In the genomic region with DNA sequence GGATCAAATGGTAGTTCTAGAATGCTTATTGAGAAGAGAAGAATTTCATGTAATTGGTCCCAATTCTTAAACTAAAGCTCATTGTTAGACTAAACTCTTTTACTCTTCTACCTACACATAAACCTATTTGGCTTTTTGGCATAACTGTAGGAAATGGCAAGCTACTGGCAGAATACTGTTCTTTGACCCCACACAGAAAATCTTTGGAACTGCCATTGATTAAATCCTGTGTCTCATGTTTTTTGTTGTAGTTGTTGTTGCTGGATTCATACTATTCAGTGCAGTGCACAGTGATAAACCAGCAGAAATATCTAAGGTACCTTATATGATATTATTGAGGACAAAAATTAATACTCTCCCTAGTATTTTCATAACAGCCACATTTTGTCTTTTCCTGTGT, we compare ENCODE assay signal across 24 cellular contexts.
A peak's percentile ranks its signal among the peaks of the same experiment; 100 is the strongest.
DNase-seq lines count a peak whose midpoint lies in the region; ATAC-seq and TF ChIP-seq lines count a peak whose summit lies in the region.
"Had no signal": no experiment of that assay in that cellular context is flagged by ENCODE, and none has a peak within 500 bp of the region (broad histone marks: within the 10 kb centered on the region; RNA-seq: fewer than 3 reads in every experiment).

No MANE protein-coding gene starts in this region.

- no peaks in the 10 kb centered on the region for H3K9me3 ChIP-seq in suprapubic skin
- H3K9me3 ChIP-seq: BE2C had no signal

- H3K36me3 ChIP-seq in suprapubic skin, result no peaks in the 10 kb centered on the region
- H3K36me3 ChIP-seq: BE2C, BLaER1 had no signal

- peak; percentile 71 for ATAC-seq in left lobe of liver
- ATAC-seq in GM21786 (IDR thresholded peaks at IDR 0.05; ENCODE audit: unreplicated experiment), result no peak
- ATAC-seq: GM12878 had no signal

- no peak for TF ChIP-seq CTCF in suprapubic skin (IDR thresholded peaks at IDR 0.05)

- DNase-seq in caudate nucleus (lab: John Stamatoyannopoulos, UW) (no peak), left lobe of liver (ENCODE audit: low spot score) (no peak), suprapubic skin (ENCODE audit: low spot score in 2 of 2) (no peak), NCI-H524 treated with DMSO at 0.1 percent for 48 hours (lab: John Stamatoyannopoulos, UW) (no peak)
- DNase-seq in activated CD8-positive, alpha-beta memory T cell treated with anti-CD3 and anti-CD28 coated beads, Interleukin-2, amount 50 U/mL, for 48 hours, result no peak
- DNase-seq: 8988T; ACHN; BE2C; C1 segment of cervical spinal cord; CD4-positive, alpha-beta memory T cell; CD4-positive, CD25-positive, alpha-beta regulatory T cell; CD8-positive, alpha-beta memory T cell; COR-L47; DMS 273 treated with DMSO at 0.1 percent for 48 hours; DMS153; DMS53; DMS79; DND-41; EL; GDM1 had no signal

- no peaks in the 10 kb centered on the region for H3K4me1 ChIP-seq in suprapubic skin
- H3K4me1 ChIP-seq: BE2C, BLaER1 had no signal

- no peak for TF ChIP-seq EP300 in suprapubic skin (IDR thresholded peaks at IDR 0.05)

- H3K27me3 ChIP-seq in suprapubic skin, result no peaks in the 10 kb centered on the region
- H3K27me3 ChIP-seq: BE2C, BLaER1 had no signal

- no peak for TF ChIP-seq POLR2A in suprapubic skin (IDR thresholded peaks at IDR 0.05)

- H3K27ac ChIP-seq in angular gyrus (ENCODE audit: low read depth, low read length) (peak overlapping the region; percentile 39), caudate nucleus (ENCODE audit: low read depth, low read length) (peak overlapping the region; percentile 52), suprapubic skin (peak overlapping the region; percentile 10)
- H3K27ac ChIP-seq: BLaER1 had no signal

- H3K4me3 ChIP-seq in suprapubic skin, result no peak overlapping the region
- H3K4me3 ChIP-seq: BLaER1, GM12878 had no signal
